Comparison of ENCODE assay signal across 7 cellular contexts in genomic region chrX:149504226-149504914, GRCh38. TPM values are rescaled to one million over a fixed set of nuclear protein-coding genes. Genes with fewer than 3 reads are reported as not detected.
DNase-seq lines count a peak whose midpoint lies in the region; ATAC-seq, FAIRE-seq and TF ChIP-seq lines count a peak whose summit lies in the region.

No MANE protein-coding gene starts in this region.

- in situ Hi-C loops in transverse colon (cut with MboI; ENCODE audit: low pct_ligation_motif_present in 1 of 4, low pct_unique_long_range_greater_than_20kb in 1 of 4, low sequenced_read_pairs in 3 of 4) = loop anchor here in 3 of 4 donors (25.0 kb wide), 2 partner anchors 108 to 133 kb away; partner anchors contain the start of gene TMEM185A (in 1 of the 3)

- H3K27ac ChIP-seq in effector memory CD4-positive, alpha-beta T cell (ENCODE audit: insufficient read depth, low read length, poor library complexity, severe bottlenecking) = peak overlapping the region; percentile 93
- H3K27ac ChIP-seq in transverse colon = peak overlapping the region; percentile 87 to 95 (median 92)

- H3K4me3 ChIP-seq in effector memory CD4-positive, alpha-beta T cell (ENCODE audit: insufficient read depth, low read depth, low read length, poor library complexity, severe bottlenecking) = peak overlapping the region; percentile 74
- H3K4me3 ChIP-seq in transverse colon = peak overlapping the region; percentile 48 to 81 (median 56)

- no peak for FAIRE-seq in GM12892 (lab: Jason Lieb, UNC)

- ATAC-seq in naive thymus-derived CD8-positive, alpha-beta T cell = peak; percentile 25 to 51

- H3K4me1 ChIP-seq in effector memory CD4-positive, alpha-beta T cell (ENCODE audit: control insufficient read depth, insufficient read depth, low read length, poor library complexity, severe bottlenecking) = peaks cover 2% of the 10 kb centered on the region
- peaks cover 0 to 11% (median 3%) of the 10 kb centered on the region in 4 donors for H3K4me1 ChIP-seq in transverse colon

- peaks cover 9 to 41% (median 38%) of the 10 kb centered on the region in 4 donors for H3K4me1 Mint-ChIP-seq in naive thymus-derived CD8-positive, alpha-beta T cell

- POLR2A ChIA-PET in HEK293T (lab: Yijun Ruan, JAX) = interaction anchor here (0.6 to 1.3 kb wide), 4 partner anchors 24 to 1606 kb away, joined by 3 to 8 read pairs (median 3); partner anchors contain the start of gene EOLA1
- POLR2A ChIA-PET in naive thymus-derived CD8-positive, alpha-beta T cell (lab: Charles Lee) = interaction anchor here (0.8 to 2.9 kb wide), 6 partner anchors 10 to 434 kb away, joined by 3 to 41 read pairs (median 9); partner anchors contain the start of genes EOLA1 and EOLA2

- no peaks in the 10 kb centered on the region for H3K27me3 ChIP-seq in effector memory CD4-positive, alpha-beta T cell (replicated peaks; ENCODE audit: control insufficient read depth, insufficient read depth, low read length, poor library complexity, severe bottlenecking)
- H3K27me3 ChIP-seq in transverse colon = no peaks in the 10 kb centered on the region

- WGBS in transverse colon (ENCODE audit: low coverage in 1 of 2), 2 donors = 50 to 60% methylated on average over 1 to 10 of the region's 10 CpGs

- H3K9me3 ChIP-seq in effector memory CD4-positive, alpha-beta T cell (ENCODE audit: control insufficient read depth, low read length) = no peaks in the 10 kb centered on the region
- H3K9me3 ChIP-seq in transverse colon = no peaks in the 10 kb centered on the region

- no peaks in the 10 kb centered on the region for H3K9me3 Mint-ChIP-seq in naive thymus-derived CD8-positive, alpha-beta T cell

- TF ChIP-seq POLR2A in GM12892 (IDR thresholded peaks at IDR 0.05; ENCODE audit: low read depth, low read length) = no peak
- no peak for TF ChIP-seq POLR2A in transverse colon (IDR thresholded peaks at IDR 0.05)

- peak in 2 of 5 experiments; percentile 5 to 15 for TF ChIP-seq CTCF in transverse colon (IDR thresholded peaks at IDR 0.05)

- H3K27ac Mint-ChIP-seq in naive thymus-derived CD8-positive, alpha-beta T cell = peak overlapping the region; percentile 95 to 100 (median 97)

- peaks cover 0 to 29% (median 4%) of the 10 kb centered on the region in 3 donors for H3K36me3 Mint-ChIP-seq in naive thymus-derived CD8-positive, alpha-beta T cell

- TF ChIP-seq EP300 in transverse colon (IDR thresholded peaks at IDR 0.05; ENCODE audit: low read depth) = no peak

- DNase-seq in GM12892 (ENCODE audit: insufficient read length) (peak; percentile 36), HEK293T (ENCODE audit: extremely low spot score) (peak; percentile 63), NCI-H1436 treated with DMSO at 0.1 percent for 48 hours (lab: John Stamatoyannopoulos, UW) (peak; percentile 29), transverse colon (peak; percentile 37)
- DNase-seq in activated CD4-positive, alpha-beta T cell treated with anti-CD3 and anti-CD28 coated beads, Interleukin-2, amount 50 U/mL, for 48 hours = peak; percentile 63 to 73
- DNase-seq in effector memory CD4-positive, alpha-beta T cell = peak; percentile 57 to 64 (median 61)
- DNase-seq in naive thymus-derived CD8-positive, alpha-beta T cell = peak in 9 of 10 donors; percentile 33 to 84 (median 54)

- H3K4me3 Mint-ChIP-seq in naive thymus-derived CD8-positive, alpha-beta T cell = peak overlapping the region; percentile 85 to 99 (median 93)

- CTCF ChIA-PET in HEK293T (lab: Yijun Ruan, JAX) = interaction anchor here (0.7 kb wide), 1 partner anchor 777 kb away, joined by 4 read pairs; no protein-coding TSS in a partner anchor

- no peaks in the 10 kb centered on the region for H3K27me3 Mint-ChIP-seq in naive thymus-derived CD8-positive, alpha-beta T cell

- intact Hi-C loops in transverse colon (cut with DNase I; ENCODE audit: low total_unique reads) = no loop called here

- peaks cover 30% of the 10 kb centered on the region for H3K36me3 ChIP-seq in effector memory CD4-positive, alpha-beta T cell (ENCODE audit: control insufficient read depth, insufficient read depth, low read length)
- no peaks in the 10 kb centered on the region for H3K36me3 ChIP-seq in transverse colon

TF ChIP-seq in HEK293T, 16 proteins besides CTCF, POLR2A, EP300 and RAD21:
- peak; percentile 61; the same call in 1 of the 2 replicates for TF ChIP-seq CTBP1 (IDR thresholded peaks at IDR 0.05; ENCODE audit: borderline replicate concordance)
- no peak for TF ChIP-seq BHLHE40 (IDR thresholded peaks at IDR 0.05; ENCODE audit: borderline replicate concordance)
TF ChIP-seq in HEK293T: peak in this region for 1.

RNA-seq across cellular contexts. Expression of gene IDS, which starts 0.7 kb away (rescaled TPM):
- polyA plus RNA-seq in GM12892 (2012; ENCODE audit: missing spikeins) = 52.7 TPM
- total RNA-seq in naive thymus-derived CD8-positive, alpha-beta T cell = 100 to 1,000 TPM; 151 to 164 TPM
- 10 to 100 TPM; 65.4 to 98.4 (median 81.1) TPM for polyA plus RNA-seq in naive thymus-derived CD8-positive, alpha-beta T cell
- 100 to 1,000 TPM in 1 of 4 donors, 10 to 100 TPM in 3; 52.5 to 137 (median 59.2) TPM for total RNA-seq in transverse colon

RNA-seq across cellular contexts. Expression of gene EOLA1, which starts 36.4 kb away (rescaled TPM):
- 21.4 TPM for polyA plus RNA-seq in GM12892 (2012; ENCODE audit: missing spikeins)
- total RNA-seq in naive thymus-derived CD8-positive, alpha-beta T cell = 10 to 100 TPM; 22.1 to 23.3 TPM
- 10 to 100 TPM; 24.4 to 35.3 (median 25.0) TPM for polyA plus RNA-seq in naive thymus-derived CD8-positive, alpha-beta T cell
- total RNA-seq in transverse colon = 10 to 100 TPM; 12.3 to 30.7 (median 17.7) TPM

RNA-seq across cellular contexts. Expression of gene HSFX3, which starts 45.4 kb away (rescaled TPM):
- 0.34 TPM for polyA plus RNA-seq in GM12892 (2012; ENCODE audit: missing spikeins)
- not detected for total RNA-seq in naive thymus-derived CD8-positive, alpha-beta T cell
- not detected for polyA plus RNA-seq in naive thymus-derived CD8-positive, alpha-beta T cell
- total RNA-seq in transverse colon = not detected

Comparison
In these comparisons a context has a peak if more than half of its experiments do, and no peak if none do; other contexts are left out.
1. Peak in every context shown above with its lines: DNase-seq, ATAC-seq, H3K4me3 ChIP-seq and H3K27ac ChIP-seq.